In the genomic region with DNA sequence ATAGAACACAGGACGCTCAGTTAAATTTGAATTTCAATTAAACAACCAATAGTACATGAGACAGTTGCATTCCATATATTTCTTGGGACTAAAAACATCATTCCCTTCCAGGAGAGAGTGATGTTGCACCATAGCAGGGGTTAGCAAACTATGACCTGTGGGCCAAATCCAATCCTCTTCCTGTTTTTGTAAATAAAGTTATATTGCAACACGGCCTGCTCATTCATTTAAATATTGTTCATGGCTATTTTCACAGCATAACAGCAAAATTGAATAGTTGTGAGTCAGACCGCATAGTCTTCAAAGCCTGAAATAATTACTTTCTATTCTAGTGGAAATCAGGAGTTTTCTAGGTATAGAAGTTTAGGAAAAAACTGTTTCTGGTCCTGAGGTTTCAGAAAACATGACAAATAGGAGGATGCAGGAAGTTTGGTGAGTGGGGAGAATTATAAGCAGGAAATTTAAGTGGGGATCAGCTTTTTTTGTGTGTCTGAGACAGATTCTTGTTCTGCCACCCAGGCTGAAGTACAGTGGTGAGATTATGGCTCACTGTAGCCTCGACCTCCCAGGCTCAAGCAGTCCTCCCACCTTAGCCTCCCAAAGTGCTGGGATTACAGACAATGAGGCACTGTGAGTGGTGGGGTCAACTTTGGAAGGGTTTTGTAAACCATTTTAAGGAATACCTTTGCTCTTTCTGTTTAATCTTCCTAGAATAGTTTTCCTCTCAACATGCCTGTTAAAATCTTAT, we compare ENCODE assay signal across 16 cellular contexts.
DNase-seq lines count a peak whose midpoint lies in the region; ATAC-seq, FAIRE-seq and TF ChIP-seq lines count a peak whose summit lies in the region.
"Had no signal": no experiment of that assay in that cellular context is flagged by ENCODE, and none has a peak within 500 bp of the region (broad histone marks: within the 10 kb centered on the region; RNA-seq: fewer than 3 reads in every experiment).

No MANE protein-coding gene starts in this region.

- peak overlapping the region in 8 of 11 experiments; percentile 24 to 93 (median 84); a peak in 16 of 22 replicates for H3K4me2 ChIP-seq in BLaER1 treated with 17β-estradiol and CSF1 and Interleukin-3, amounts not matched to agents 10 nM and 100 nM
- no peak overlapping the region for H3K4me2 ChIP-seq in K562 (ENCODE audit: insufficient read depth, low read length)

- H3K36me3 Mint-ChIP-seq in activated T-cell treated with anti-CD3 and anti-CD28 coated beads, Interleukin-2, amount 50 U/mL, for 72 hours (ENCODE audit: insufficient read depth in 2 of 2): no peaks in the 10 kb centered on the region
- H3K36me3 Mint-ChIP-seq: brain had no signal

- H3K9ac ChIP-seq in BLaER1 treated with 17β-estradiol and CSF1 and Interleukin-3, amounts not matched to agents 10 nM and 100 nM: peak overlapping the region in 6 of 11 experiments; percentile 35 to 80 (median 71); a peak in 12 of 22 replicates
- H3K9ac ChIP-seq in K562 (ENCODE audit: insufficient read depth in 1 of 2, low read depth in 2 of 2, low read length in 2 of 2): no peak overlapping the region

- DNase-seq in MV-4-11 (lab: John Stamatoyannopoulos, UW): peak; percentile 78
- no peak for DNase-seq in K562 (ENCODE audit: extremely low read depth in 1 of 4, low spot score in 3 of 4)
- no peak for DNase-seq in left lung
- DNase-seq in activated T-cell treated with anti-CD3 and anti-CD28 coated beads, Interleukin-2, amount 50 U/mL, for 72 hours: no peak
- DNase-seq: activated T-cell treated with anti-CD3 and anti-CD28 coated beads, Interleukin-2, amount 50 U/mL, for 1 hour; esophagus squamous epithelium; left cardiac atrium; NCI-H1417 treated with DMSO at 0.1 percent for 48 hours; occipital lobe; stimulated activated CD4-positive, alpha-beta T cell treated with anti-CD3 and anti-CD28 coated beads, Interleukin-4, amount 100 ng/mL, for 1 hour had no signal

- no peak overlapping the region for H3K4me3 Mint-ChIP-seq in activated T-cell treated with anti-CD3 and anti-CD28 coated beads, Interleukin-2, amount 50 U/mL, for 72 hours
- H3K4me3 Mint-ChIP-seq: brain had no signal

- TF ChIP-seq CTCF in K562 (IDR thresholded peaks at IDR 0.05 in 2 of 3, conservative IDR thresholded peaks at IDR 0.05 in 1 of 3; ENCODE audit: insufficient read depth in 2 of 3, low read depth in 1 of 3, low read length in 3 of 3) (no peak), left lung (IDR thresholded peaks at IDR 0.05) (no peak)

- H3K36me3 ChIP-seq in BLaER1 treated with 17β-estradiol and CSF1 and Interleukin-3, amounts not matched to agents 10 nM and 100 nM: no peaks in the 10 kb centered on the region
- no peaks in the 10 kb centered on the region for H3K36me3 ChIP-seq in K562 (ENCODE audit: control insufficient read depth, insufficient read depth, low read length)
- H3K36me3 ChIP-seq in left lung: no peaks in the 10 kb centered on the region
- H3K36me3 ChIP-seq: esophagus squamous epithelium had no signal

- no peak for TF ChIP-seq RAD21 in K562 (CRISPR knock-in tag; conservative IDR thresholded peaks at IDR 0.05 in 1 of 2, IDR thresholded peaks at IDR 0.05 in 1 of 2)

- CTCF ChIA-PET in K562 (lab: Yijun Ruan, JAX; ENCODE audit: low intra/inter-chr PET ratio): no interaction called here

- in situ Hi-C loops in K562 (cut with MboI): no loop called here

- no peak for FAIRE-seq in K562 (lab: Jason Lieb, UNC)

- intact Hi-C loops in K562 (cut with micrococcal nuclease) (no loop called here), left lung (cut with DNase I) (loop anchor here in 1 of 2 donors (10.0 kb wide), 1 partner anchor 126 kb away; no protein-coding TSS in a partner anchor)

- peak overlapping the region in 1 of 10 experiments; percentile 3; a peak in 1 of 20 replicates for H3K4me3 ChIP-seq in BLaER1 treated with 17β-estradiol and CSF1 and Interleukin-3, amounts not matched to agents 10 nM and 100 nM
- H3K4me3 ChIP-seq in K562 (no peak overlapping the region), left lung (no peak overlapping the region)
- H3K4me3 ChIP-seq: esophagus squamous epithelium had no signal

- H3K27me3 ChIP-seq in BLaER1 treated with 17β-estradiol and CSF1 and Interleukin-3, amounts not matched to agents 10 nM and 100 nM: no peaks in the 10 kb centered on the region
- H3K27me3 ChIP-seq in K562 (ENCODE audit: control insufficient read depth in 2 of 2, insufficient read depth in 2 of 2, low read length in 2 of 2) (peaks cover 4 to 5% of the 10 kb centered on the region in 2 experiments; a peak in 3 of 5 replicates), left lung (no peaks in the 10 kb centered on the region)
- H3K27me3 ChIP-seq: esophagus squamous epithelium had no signal

- no peaks in the 10 kb centered on the region for H3K9me1 ChIP-seq in K562 (ENCODE audit: control insufficient read depth, insufficient read depth, low read length)

- no peaks in the 10 kb centered on the region for H3K9me3 Mint-ChIP-seq in activated T-cell treated with anti-CD3 and anti-CD28 coated beads, Interleukin-2, amount 50 U/mL, for 72 hours
- H3K9me3 Mint-ChIP-seq: brain had no signal

- peaks cover 34% of the 10 kb centered on the region for H3K27me3 Mint-ChIP-seq in activated T-cell treated with anti-CD3 and anti-CD28 coated beads, Interleukin-2, amount 50 U/mL, for 72 hours (ENCODE audit: low read depth)
- H3K27me3 Mint-ChIP-seq: brain had no signal

- no peak overlapping the region for H3K27ac Mint-ChIP-seq in activated T-cell treated with anti-CD3 and anti-CD28 coated beads, Interleukin-2, amount 50 U/mL, for 72 hours

- TF ChIP-seq POLR2A in K562 (conservative IDR thresholded peaks at IDR 0.05): no peak

- no peak overlapping the region for H2AFZ ChIP-seq in K562 (ENCODE audit: low read depth, low read length)

- peaks cover 30 to 70% (median 58%) of the 10 kb centered on the region in 10 experiments for H3K4me1 ChIP-seq in BLaER1 treated with 17β-estradiol and CSF1 and Interleukin-3, amounts not matched to agents 10 nM and 100 nM
- H3K4me1 ChIP-seq in K562 (replicated peaks in 1 of 2; ENCODE audit: control insufficient read depth in 2 of 2, insufficient read depth in 2 of 2, low read length in 2 of 2) (no peaks in the 10 kb centered on the region; a peak in 2 of 5 replicates), left lung (peaks cover 18 to 42% of the 10 kb centered on the region in 2 donors)

- ATAC-seq in K562 (no peak), left lung (peak; percentile 2), HG02571 (IDR thresholded peaks at IDR 0.05; ENCODE audit: unreplicated experiment) (no peak), HG03280 (IDR thresholded peaks at IDR 0.05; ENCODE audit: unreplicated experiment) (no peak), GM19023 (IDR thresholded peaks at IDR 0.05; ENCODE audit: unreplicated experiment) (no peak)
- ATAC-seq in activated T-cell treated with anti-CD3 and anti-CD28 coated beads, Interleukin-2, amount 50 U/mL, for 72 hours (replicated peaks in 1 of 2): no peak

- TF ChIP-seq EP300 in K562 (IDR thresholded peaks at IDR 0.05; ENCODE audit: low read length): no peak

- H3K9me3 ChIP-seq in BLaER1 treated with 17β-estradiol and CSF1 and Interleukin-3, amounts not matched to agents 10 nM and 100 nM (replicated peaks in 1 of 11): no peaks in the 10 kb centered on the region
- H3K9me3 ChIP-seq in K562 (replicated peaks; ENCODE audit: control insufficient read depth, insufficient read depth, low read depth, low read length): no peaks in the 10 kb centered on the region
- no peaks in the 10 kb centered on the region for H3K9me3 ChIP-seq in left lung
- H3K9me3 ChIP-seq: esophagus squamous epithelium had no signal

- POLR2A ChIA-PET in K562 (lab: Yijun Ruan, JAX): interaction anchor here (1.5 kb wide), 1 partner anchor 11 kb away, joined by 3 read pairs; no protein-coding TSS in a partner anchor

- H3K79me2 ChIP-seq in K562 (ENCODE audit: control insufficient read depth, insufficient read depth, low read length): no peaks in the 10 kb centered on the region

- peaks cover 8% of the 10 kb centered on the region for H3K4me1 Mint-ChIP-seq in activated T-cell treated with anti-CD3 and anti-CD28 coated beads, Interleukin-2, amount 50 U/mL, for 72 hours (ENCODE audit: low read depth)

- H3K27ac ChIP-seq in BLaER1 treated with 17β-estradiol and CSF1 and Interleukin-3, amounts not matched to agents 10 nM and 100 nM: peak overlapping the region in 10 of 11 experiments; percentile 17 to 96 (median 84); a peak in 18 of 22 replicates
- H3K27ac ChIP-seq in K562 (ENCODE audit: extremely low read depth, low read depth, low read length) (no peak overlapping the region), left lung (peak overlapping the region in 1 of 2 donors; percentile 67)
- H3K27ac ChIP-seq: HL-60 had no signal

- BruUV-seq in K562 (replicated peaks; lab: Mats Ljungman, UMichigan): no TSS peak

- WGBS in K562 (ENCODE audit: insufficient coverage, low coverage, missing lambda C conversion rate): 21% methylated on average over 4 of the region's 4 CpGs

- no peaks in the 10 kb centered on the region for H4K20me1 ChIP-seq in BLaER1 treated with 17β-estradiol and CSF1 and Interleukin-3, amounts not matched to agents 10 nM and 100 nM
- H4K20me1 ChIP-seq in K562 (replicated peaks; ENCODE audit: control insufficient read depth, insufficient read depth, low read length): no peaks in the 10 kb centered on the region

TF ChIP-seq in K562, 482 proteins besides CTCF, POLR2A, EP300 and RAD21 (continues in another document):
- no peak for TF ChIP-seq ZC3H4 (CRISPR knock-in tag; IDR thresholded peaks at IDR 0.05; ENCODE audit: borderline replicate concordance)
- TF ChIP-seq ZNF561 (CRISPR knock-in tag; conservative IDR thresholded peaks at IDR 0.05): no peak
- TF ChIP-seq ZNF696 (CRISPR knock-in tag; conservative IDR thresholded peaks at IDR 0.05): no peak
- TF ChIP-seq NR2C2 (CRISPR knock-in tag; IDR thresholded peaks at IDR 0.05): no peak
- TF ChIP-seq NR2C2 (tag; IDR thresholded peaks at IDR 0.05): peak; percentile 60
- no peak for TF ChIP-seq DMBX1 (CRISPR knock-in tag; IDR thresholded peaks at IDR 0.05; ENCODE audit: borderline replicate concordance)
- no peak for TF ChIP-seq CEBPG (CRISPR knock-in tag; IDR thresholded peaks at IDR 0.05)
- TF ChIP-seq CEBPG (tag; conservative IDR thresholded peaks at IDR 0.05 in 1 of 2, IDR thresholded peaks at IDR 0.05 in 1 of 2): peak in 1 of 2 experiments; percentile 42; a peak in 1 of 4 replicates

Comparison
In these comparisons a context has a peak if more than half of its experiments do, and no peak if none do; other contexts are left out.
1. H3K9ac ChIP-seq: peak in BLaER1 treated with 17β-estradiol and CSF1 and Interleukin-3, amounts not matched to agents 10 nM and 100 nM (6 of 11); none in K562 (0 of 2).